ENCODE assay signal across 28 cellular contexts in genomic region chr20:51002633-51003032, GRCh38.
"Had no signal": no experiment of that assay in that cellular context is flagged by ENCODE, and none has a peak within 500 bp of the region (broad histone marks: within the 10 kb centered on the region; RNA-seq: fewer than 3 reads in every experiment).

No MANE protein-coding gene starts in this region.

- ATAC-seq: activated CD4-positive, CD25-positive, alpha-beta regulatory T cell treated with anti-CD3 and anti-CD28 coated beads, Interleukin-2, amount 50 U/mL, for 24 hours; activated CD8-positive, alpha-beta T cell treated with anti-CD3 and anti-CD28 coated beads for 36 hours; activated T-cell treated with anti-CD3 and anti-CD28 coated beads, Interleukin-2, amount 50 U/mL, for 4 hours; activated T-helper 17 cell treated with anti-CD3 and anti-CD28 coated beads, Interleukin-2, amount 50 U/mL, for 72 hours; gastroesophageal sphincter; T-helper 17 cell had no signal

- H3K4me1 Mint-ChIP-seq: activated B cell treated with CpG ODN at 0.5 μM for 24 hours; activated T-helper 17 cell treated with anti-CD3 and anti-CD28 coated beads, Interleukin-2, amount 50 U/mL, for 72 hours had no signal

- H3K9me3 Mint-ChIP-seq: activated B cell treated with CpG ODN at 0.5 μM for 24 hours; activated CD8-positive, alpha-beta T cell treated with anti-CD3 and anti-CD28 coated beads for 36 hours; activated T-cell treated with anti-CD3 and anti-CD28 coated beads, Interleukin-2, amount 50 U/mL, for 4 hours; activated T-helper 17 cell treated with anti-CD3 and anti-CD28 coated beads, Interleukin-2, amount 50 U/mL, for 72 hours; T-helper 2 cell treated with Interferon-gamma antibody and Interleukin-4, amounts not matched to agents 5 μg/mL and 100 μg/mL, for 36 hours had no signal

- H3K4me3 Mint-ChIP-seq: activated B cell treated with CpG ODN at 0.5 μM for 24 hours; activated CD8-positive, alpha-beta T cell treated with anti-CD3 and anti-CD28 coated beads for 36 hours; activated naive CD8-positive, alpha-beta T cell; activated T-cell treated with anti-CD3 and anti-CD28 coated beads, Interleukin-2, amount 50 U/mL, for 4 hours; activated T-helper 17 cell treated with anti-CD3 and anti-CD28 coated beads, Interleukin-2, amount 50 U/mL, for 72 hours; T-helper 17 cell; T-helper 2 cell treated with Interferon-gamma antibody and Interleukin-4, amounts not matched to agents 5 μg/mL and 100 μg/mL, for 36 hours had no signal

- H3K36me3 Mint-ChIP-seq: activated naive CD8-positive, alpha-beta T cell had no signal

- DNase-seq: activated B cell treated with CpG ODN at 0.5 μM for 24 hours; activated CD4-positive, alpha-beta T cell treated with anti-CD3 and anti-CD28 coated beads for 48 hours; activated CD4-positive, alpha-beta T cell treated with anti-CD3 and anti-CD28 coated beads, Interleukin-2, amount 50 U/mL, for 1 hour; activated CD4-positive, alpha-beta T cell treated with anti-CD3 and anti-CD28 coated beads, Interleukin-2, amount 50 U/mL, for 48 hours; activated CD8-positive, alpha-beta memory T cell treated with anti-CD3 and anti-CD28 coated beads for 24 hours; activated CD8-positive, alpha-beta T cell treated with anti-CD3 and anti-CD28 coated beads for 36 hours; activated effector memory CD4-positive, alpha-beta T cell treated with Interleukin-2 at 50 U/mL for 16 hours; activated gamma-delta T cell treated with Interleukin-2 at 50 U/mL for 16 hours; activated naive CD4-positive, alpha-beta T cell treated with anti-CD3 and anti-CD28 coated beads, Interleukin-2, amount 50 U/mL, for 16 hours; activated naive CD4-positive, alpha-beta T cell treated with Interleukin-2 at 50 U/mL for 16 hours; activated T-cell treated with anti-CD3 and anti-CD28 coated beads, Interleukin-2, amount 50 U/mL, for 4 hours; amniotic stem cell; anterior cingulate cortex; caudate nucleus; colonic mucosa; effector CD8-positive, alpha-beta T cell; esophagus squamous epithelium; foreskin melanocyte; T-helper 1 cell; T-helper 17 cell; T1000; WERI-Rb-1 had no signal

- H3K4me1 ChIP-seq: colonic mucosa, esophagus squamous epithelium, gastroesophageal sphincter had no signal

- H3K27ac Mint-ChIP-seq: activated B cell treated with CpG ODN at 0.5 μM for 24 hours; activated CD8-positive, alpha-beta T cell treated with anti-CD3 and anti-CD28 coated beads for 36 hours; activated naive CD8-positive, alpha-beta T cell; T-helper 17 cell; T-helper 2 cell treated with Interferon-gamma antibody and Interleukin-4, amounts not matched to agents 5 μg/mL and 100 μg/mL, for 36 hours had no signal

- H3K36me3 ChIP-seq: colonic mucosa, esophagus squamous epithelium, gastroesophageal sphincter, WERI-Rb-1 had no signal

- H3K27me3 ChIP-seq: colonic mucosa had no signal

- H3K4me3 ChIP-seq: colonic mucosa, esophagus squamous epithelium, gastroesophageal sphincter had no signal

- H3K27ac ChIP-seq: colonic mucosa, epithelial cell of prostate, esophagus squamous epithelium, gastroesophageal sphincter, WERI-Rb-1 had no signal

- H3K9me3 ChIP-seq: colonic mucosa, esophagus squamous epithelium, gastroesophageal sphincter had no signal
